ENCODE assay signal across 2 cellular contexts in the genomic region with DNA sequence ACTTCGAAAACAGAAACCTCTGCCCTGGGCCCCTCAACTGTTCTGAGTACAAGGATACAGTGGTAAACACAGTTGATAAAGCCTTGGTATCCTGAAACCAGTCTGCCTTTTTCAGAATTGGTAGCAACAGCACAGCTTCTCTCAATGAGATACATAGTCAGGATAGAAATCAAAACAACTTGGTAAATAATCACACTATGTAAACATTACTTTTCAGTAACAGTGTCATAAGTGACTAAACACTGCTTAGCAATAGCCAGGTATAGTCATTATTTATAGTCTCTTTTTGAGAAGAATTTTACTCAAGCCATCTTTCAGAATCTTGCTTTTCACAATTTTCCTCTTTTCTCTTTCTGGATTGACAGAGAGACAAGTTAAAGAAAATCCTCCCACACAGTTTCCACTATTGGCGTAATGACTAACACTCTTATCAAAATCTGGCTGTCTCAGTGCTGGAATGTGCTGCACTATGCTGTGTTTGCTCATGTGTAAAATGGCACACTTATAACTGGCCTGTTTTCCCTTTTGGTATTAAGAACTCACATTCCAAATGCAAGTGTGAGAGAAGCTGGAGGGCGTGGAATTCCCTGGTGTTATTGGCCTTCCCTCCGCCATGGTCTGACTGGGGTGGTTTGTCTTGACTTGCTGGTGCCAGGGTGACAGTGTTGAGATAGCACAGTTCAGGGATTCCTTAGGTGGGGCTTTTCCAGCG.
TF ChIP-seq lines count a peak whose summit lies in the region.

No MANE protein-coding gene starts in this region.

TF ChIP-seq in HepG2, 621 proteins besides CTCF, POLR2A, EP300 and RAD21 (continued from another document):
- TF ChIP-seq ZNF883 (CRISPR knock-in tag; IDR thresholded peaks at IDR 0.05; ENCODE audit: not compliant biosample characterization) (no peak), SOX5 (CRISPR knock-in tag; IDR thresholded peaks at IDR 0.05; ENCODE audit: borderline replicate concordance) (no peak), KDM2A (CRISPR knock-in tag; IDR thresholded peaks at IDR 0.05; ENCODE audit: borderline replicate concordance, low read depth) (no peak), ZNF468 (CRISPR knock-in tag; IDR thresholded peaks at IDR 0.05) (no peak), ZFAT (CRISPR knock-in tag; conservative IDR thresholded peaks at IDR 0.05) (no peak), AHDC1 (CRISPR knock-in tag; IDR thresholded peaks at IDR 0.05; ENCODE audit: borderline replicate concordance) (no peak), ATAD3A (CRISPR knock-in tag; IDR thresholded peaks at IDR 0.05) (no peak), ZNF614 (CRISPR knock-in tag; IDR thresholded peaks at IDR 0.05; ENCODE audit: borderline replicate concordance) (no peak), ZNF746 (CRISPR knock-in tag; IDR thresholded peaks at IDR 0.05) (no peak), MEIS1 (CRISPR knock-in tag; IDR thresholded peaks at IDR 0.05; ENCODE audit: borderline replicate concordance) (no peak), ZNF709 (CRISPR knock-in tag; IDR thresholded peaks at IDR 0.05) (no peak)
- TF ChIP-seq, protein P1, sequence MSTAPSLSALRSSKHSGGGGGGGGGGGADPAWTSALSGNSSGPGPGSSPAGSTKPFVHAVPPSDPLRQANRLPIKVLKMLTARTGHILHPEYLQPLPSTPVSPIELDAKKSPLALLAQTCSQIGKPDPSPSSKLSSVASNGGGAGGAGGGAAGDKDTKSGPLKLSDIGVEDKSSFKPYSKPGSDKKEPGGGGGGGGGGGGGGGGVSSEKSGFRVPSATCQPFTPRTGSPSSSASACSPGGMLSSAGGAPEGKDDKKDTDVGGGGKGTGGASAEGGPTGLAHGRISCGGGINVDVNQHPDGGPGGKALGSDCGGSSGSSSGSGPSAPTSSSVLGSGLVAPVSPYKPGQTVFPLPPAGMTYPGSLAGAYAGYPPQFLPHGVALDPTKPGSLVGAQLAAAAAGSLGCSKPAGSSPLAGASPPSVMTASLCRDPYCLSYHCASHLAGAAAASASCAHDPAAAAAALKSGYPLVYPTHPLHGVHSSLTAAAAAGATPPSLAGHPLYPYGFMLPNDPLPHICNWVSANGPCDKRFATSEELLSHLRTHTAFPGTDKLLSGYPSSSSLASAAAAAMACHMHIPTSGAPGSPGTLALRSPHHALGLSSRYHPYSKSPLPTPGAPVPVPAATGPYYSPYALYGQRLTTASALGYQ (CRISPR knock-in tag; IDR thresholded peaks at IDR 0.05): no peak
- TF ChIP-seq, protein P2, sequence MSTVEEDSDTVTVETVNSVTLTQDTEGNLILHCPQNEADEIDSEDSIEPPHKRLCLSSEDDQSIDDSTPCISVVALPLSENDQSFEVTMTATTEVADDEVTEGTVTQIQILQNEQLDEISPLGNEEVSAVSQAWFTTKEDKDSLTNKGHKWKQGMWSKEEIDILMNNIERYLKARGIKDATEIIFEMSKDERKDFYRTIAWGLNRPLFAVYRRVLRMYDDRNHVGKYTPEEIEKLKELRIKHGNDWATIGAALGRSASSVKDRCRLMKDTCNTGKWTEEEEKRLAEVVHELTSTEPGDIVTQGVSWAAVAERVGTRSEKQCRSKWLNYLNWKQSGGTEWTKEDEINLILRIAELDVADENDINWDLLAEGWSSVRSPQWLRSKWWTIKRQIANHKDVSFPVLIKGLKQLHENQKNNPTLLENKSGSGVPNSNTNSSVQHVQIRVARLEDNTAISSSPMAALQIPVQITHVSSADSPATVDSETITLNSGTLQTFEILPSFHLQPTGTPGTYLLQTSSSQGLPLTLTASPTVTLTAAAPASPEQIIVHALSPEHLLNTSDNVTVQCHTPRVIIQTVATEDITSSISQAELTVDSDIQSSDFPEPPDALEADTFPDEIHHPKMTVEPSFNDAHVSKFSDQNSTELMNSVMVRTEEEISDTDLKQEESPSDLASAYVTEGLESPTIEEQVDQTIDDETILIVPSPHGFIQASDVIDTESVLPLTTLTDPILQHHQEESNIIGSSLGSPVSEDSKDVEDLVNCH (CRISPR knock-in tag; IDR thresholded peaks at IDR 0.05): no peak
TF ChIP-seq in HepG2: peak in this region for 0.

TF ChIP-seq in WTC11, 78 proteins besides CTCF, POLR2A, EP300 and RAD21 (continued from another document):
- TF ChIP-seq, protein P3, sequence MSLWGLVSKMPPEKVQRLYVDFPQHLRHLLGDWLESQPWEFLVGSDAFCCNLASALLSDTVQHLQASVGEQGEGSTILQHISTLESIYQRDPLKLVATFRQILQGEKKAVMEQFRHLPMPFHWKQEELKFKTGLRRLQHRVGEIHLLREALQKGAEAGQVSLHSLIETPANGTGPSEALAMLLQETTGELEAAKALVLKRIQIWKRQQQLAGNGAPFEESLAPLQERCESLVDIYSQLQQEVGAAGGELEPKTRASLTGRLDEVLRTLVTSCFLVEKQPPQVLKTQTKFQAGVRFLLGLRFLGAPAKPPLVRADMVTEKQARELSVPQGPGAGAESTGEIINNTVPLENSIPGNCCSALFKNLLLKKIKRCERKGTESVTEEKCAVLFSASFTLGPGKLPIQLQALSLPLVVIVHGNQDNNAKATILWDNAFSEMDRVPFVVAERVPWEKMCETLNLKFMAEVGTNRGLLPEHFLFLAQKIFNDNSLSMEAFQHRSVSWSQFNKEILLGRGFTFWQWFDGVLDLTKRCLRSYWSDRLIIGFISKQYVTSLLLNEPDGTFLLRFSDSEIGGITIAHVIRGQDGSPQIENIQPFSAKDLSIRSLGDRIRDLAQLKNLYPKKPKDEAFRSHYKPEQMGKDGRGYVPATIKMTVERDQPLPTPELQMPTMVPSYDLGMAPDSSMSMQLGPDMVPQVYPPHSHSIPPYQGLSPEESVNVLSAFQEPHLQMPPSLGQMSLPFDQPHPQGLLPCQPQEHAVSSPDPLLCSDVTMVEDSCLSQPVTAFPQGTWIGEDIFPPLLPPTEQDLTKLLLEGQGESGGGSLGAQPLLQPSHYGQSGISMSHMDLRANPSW (CRISPR knock-in tag; conservative IDR thresholded peaks at IDR 0.05; ENCODE audit: low read depth): no peak
- TF ChIP-seq TCF7 (CRISPR knock-in tag; IDR thresholded peaks at IDR 0.05; ENCODE audit: low read depth) (no peak), PRRX2 (CRISPR knock-in tag; IDR thresholded peaks at IDR 0.05) (no peak), GTF2I (CRISPR knock-in tag; conservative IDR thresholded peaks at IDR 0.05) (no peak), NR1H2 (CRISPR knock-in tag; IDR thresholded peaks at IDR 0.05) (no peak), TEAD1 (CRISPR knock-in tag; IDR thresholded peaks at IDR 0.05) (no peak), RORB (CRISPR knock-in tag; IDR thresholded peaks at IDR 0.05) (no peak)
- TF ChIP-seq, protein P4, sequence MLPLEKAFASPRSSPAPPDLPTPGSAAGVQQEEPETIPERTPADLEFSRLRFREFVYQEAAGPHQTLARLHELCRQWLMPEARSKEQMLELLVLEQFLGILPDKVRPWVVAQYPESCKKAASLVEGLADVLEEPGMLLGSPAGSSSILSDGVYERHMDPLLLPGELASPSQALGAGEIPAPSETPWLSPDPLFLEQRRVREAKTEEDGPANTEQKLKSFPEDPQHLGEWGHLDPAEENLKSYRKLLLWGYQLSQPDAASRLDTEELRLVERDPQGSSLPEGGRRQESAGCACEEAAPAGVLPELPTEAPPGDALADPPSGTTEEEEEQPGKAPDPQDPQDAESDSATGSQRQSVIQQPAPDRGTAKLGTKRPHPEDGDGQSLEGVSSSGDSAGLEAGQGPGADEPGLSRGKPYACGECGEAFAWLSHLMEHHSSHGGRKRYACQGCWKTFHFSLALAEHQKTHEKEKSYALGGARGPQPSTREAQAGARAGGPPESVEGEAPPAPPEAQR (CRISPR knock-in tag; IDR thresholded peaks at IDR 0.05): no peak
- TF ChIP-seq, protein P5, sequence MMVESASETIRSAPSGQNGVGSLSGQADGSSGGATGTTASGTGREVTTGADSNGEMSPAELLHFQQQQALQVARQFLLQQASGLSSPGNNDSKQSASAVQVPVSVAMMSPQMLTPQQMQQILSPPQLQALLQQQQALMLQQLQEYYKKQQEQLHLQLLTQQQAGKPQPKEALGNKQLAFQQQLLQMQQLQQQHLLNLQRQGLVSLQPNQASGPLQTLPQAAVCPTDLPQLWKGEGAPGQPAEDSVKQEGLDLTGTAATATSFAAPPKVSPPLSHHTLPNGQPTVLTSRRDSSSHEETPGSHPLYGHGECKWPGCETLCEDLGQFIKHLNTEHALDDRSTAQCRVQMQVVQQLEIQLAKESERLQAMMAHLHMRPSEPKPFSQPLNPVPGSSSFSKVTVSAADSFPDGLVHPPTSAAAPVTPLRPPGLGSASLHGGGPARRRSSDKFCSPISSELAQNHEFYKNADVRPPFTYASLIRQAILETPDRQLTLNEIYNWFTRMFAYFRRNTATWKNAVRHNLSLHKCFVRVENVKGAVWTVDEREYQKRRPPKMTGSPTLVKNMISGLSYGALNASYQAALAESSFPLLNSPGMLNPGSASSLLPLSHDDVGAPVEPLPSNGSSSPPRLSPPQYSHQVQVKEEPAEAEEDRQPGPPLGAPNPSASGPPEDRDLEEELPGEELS (CRISPR knock-in tag; IDR thresholded peaks at IDR 0.05): no peak
- TF ChIP-seq, protein P6, sequence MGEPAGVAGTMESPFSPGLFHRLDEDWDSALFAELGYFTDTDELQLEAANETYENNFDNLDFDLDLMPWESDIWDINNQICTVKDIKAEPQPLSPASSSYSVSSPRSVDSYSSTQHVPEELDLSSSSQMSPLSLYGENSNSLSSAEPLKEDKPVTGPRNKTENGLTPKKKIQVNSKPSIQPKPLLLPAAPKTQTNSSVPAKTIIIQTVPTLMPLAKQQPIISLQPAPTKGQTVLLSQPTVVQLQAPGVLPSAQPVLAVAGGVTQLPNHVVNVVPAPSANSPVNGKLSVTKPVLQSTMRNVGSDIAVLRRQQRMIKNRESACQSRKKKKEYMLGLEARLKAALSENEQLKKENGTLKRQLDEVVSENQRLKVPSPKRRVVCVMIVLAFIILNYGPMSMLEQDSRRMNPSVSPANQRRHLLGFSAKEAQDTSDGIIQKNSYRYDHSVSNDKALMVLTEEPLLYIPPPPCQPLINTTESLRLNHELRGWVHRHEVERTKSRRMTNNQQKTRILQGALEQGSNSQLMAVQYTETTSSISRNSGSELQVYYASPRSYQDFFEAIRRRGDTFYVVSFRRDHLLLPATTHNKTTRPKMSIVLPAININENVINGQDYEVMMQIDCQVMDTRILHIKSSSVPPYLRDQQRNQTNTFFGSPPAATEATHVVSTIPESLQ (CRISPR knock-in tag; IDR thresholded peaks at IDR 0.05): no peak
